In genomic region chr20:45346291-45346718, GRCh38 we compare ENCODE assay signal across 8 cellular contexts. TPM values are rescaled to one million over a fixed set of nuclear protein-coding genes. Genes with fewer than 3 reads are reported as not detected.
DNase-seq lines count a peak whose midpoint lies in the region; ATAC-seq and TF ChIP-seq lines count a peak whose summit lies in the region.

No MANE protein-coding gene starts in this region.

- no peak for TF ChIP-seq POLR2A in suprapubic skin (IDR thresholded peaks at IDR 0.05)

- TF ChIP-seq CTCF in ascending aorta (IDR thresholded peaks at IDR 0.05): no peak
- no peak for TF ChIP-seq CTCF in left lung (IDR thresholded peaks at IDR 0.05)
- TF ChIP-seq CTCF in suprapubic skin (IDR thresholded peaks at IDR 0.05): no peak

- intact Hi-C loops in activated CD4-positive, alpha-beta T cell treated with anti-CD3 and anti-CD28 coated beads for 36 hours (cut with DNase I, micrococcal nuclease): loop anchor here in 1 of 2 experiments (1.0 kb wide), 1 partner anchor 491 kb away; no protein-coding TSS in a partner anchor
- intact Hi-C loops in ascending aorta (cut with DNase I): no loop called here
- intact Hi-C loops in left lung (cut with DNase I): no loop called here
- intact Hi-C loops in posterior cingulate gyrus (cut with DNase I): no loop called here

- H3K9me3 Mint-ChIP-seq in activated CD4-positive, alpha-beta T cell treated with anti-CD3 and anti-CD28 coated beads for 36 hours (ENCODE audit: low read depth): no peaks in the 10 kb centered on the region

- H3K27me3 Mint-ChIP-seq in activated CD4-positive, alpha-beta T cell treated with anti-CD3 and anti-CD28 coated beads for 36 hours: peaks cover 3% of the 10 kb centered on the region
- H3K27me3 Mint-ChIP-seq in T-helper 17 cell: no peaks in the 10 kb centered on the region

- H3K4me1 ChIP-seq in ascending aorta: peaks cover 42 to 48% of the 10 kb centered on the region in 2 donors
- H3K4me1 ChIP-seq in left lung: peaks cover 38 to 71% of the 10 kb centered on the region in 2 donors
- peaks cover 68% of the 10 kb centered on the region for H3K4me1 ChIP-seq in suprapubic skin

- POLR2A ChIA-PET in activated CD4-positive, alpha-beta T cell treated with anti-CD3 and anti-CD28 coated beads for 36 hours (lab: Charles Lee): interaction anchor here (1.1 to 1.3 kb wide), 2 partner anchors 17 to 91 kb away, joined by 3 to 6 read pairs; partner anchors contain the start of gene SYS1

- H3K27ac Mint-ChIP-seq in activated CD4-positive, alpha-beta T cell treated with anti-CD3 and anti-CD28 coated beads for 36 hours: no peak overlapping the region
- H3K27ac Mint-ChIP-seq in T-helper 17 cell: no peak overlapping the region

- no peak for DNase-seq in activated CD4-positive, alpha-beta T cell treated with anti-CD3 and anti-CD28 coated beads for 36 hours
- no peak for DNase-seq in activated CD4-positive, alpha-beta T cell treated with anti-CD3 and anti-CD28 coated beads for 48 hours
- DNase-seq in ascending aorta (ENCODE audit: low spot score in 2 of 2) (no peak), left lung (no peak), suprapubic skin (ENCODE audit: low spot score in 2 of 2) (no peak), NCI-H1694 (lab: John Stamatoyannopoulos, UW) (no peak), T-helper 17 cell (no peak), posterior cingulate gyrus (no peak)

- no peak for ATAC-seq in activated CD4-positive, alpha-beta T cell treated with anti-CD3 and anti-CD28 coated beads for 36 hours
- ATAC-seq in left lung (no peak), T-helper 17 cell (no peak)

- no peaks in the 10 kb centered on the region for H3K36me3 ChIP-seq in ascending aorta
- peaks cover 0 to under 1% of the 10 kb centered on the region in 2 donors for H3K36me3 ChIP-seq in left lung
- H3K36me3 ChIP-seq in suprapubic skin: no peaks in the 10 kb centered on the region

- H3K36me3 Mint-ChIP-seq in activated CD4-positive, alpha-beta T cell treated with anti-CD3 and anti-CD28 coated beads for 36 hours (ENCODE audit: low read depth): peaks cover 6% of the 10 kb centered on the region
- no peaks in the 10 kb centered on the region for H3K36me3 Mint-ChIP-seq in T-helper 17 cell (ENCODE audit: low read depth)

- WGBS in suprapubic skin: 32% methylated on average over 3 of the region's 3 CpGs

- H3K27ac ChIP-seq in ascending aorta: peak overlapping the region; percentile 93 to 96
- H3K27ac ChIP-seq in left lung: peak overlapping the region; percentile 79 to 83
- H3K27ac ChIP-seq in suprapubic skin: peak overlapping the region; percentile 94

- no peak for TF ChIP-seq EP300 in suprapubic skin (IDR thresholded peaks at IDR 0.05)

- H3K4me3 Mint-ChIP-seq in activated CD4-positive, alpha-beta T cell treated with anti-CD3 and anti-CD28 coated beads for 36 hours: peak overlapping the region; percentile 82
- no peak overlapping the region for H3K4me3 Mint-ChIP-seq in T-helper 17 cell

- H3K4me1 Mint-ChIP-seq in activated CD4-positive, alpha-beta T cell treated with anti-CD3 and anti-CD28 coated beads for 36 hours: peaks cover 42% of the 10 kb centered on the region
- H3K4me1 Mint-ChIP-seq in T-helper 17 cell: peaks cover 14% of the 10 kb centered on the region

- no peaks in the 10 kb centered on the region for H3K27me3 ChIP-seq in ascending aorta
- peaks cover 0 to 12% of the 10 kb centered on the region in 2 donors for H3K27me3 ChIP-seq in left lung
- no peaks in the 10 kb centered on the region for H3K27me3 ChIP-seq in suprapubic skin

- CTCF ChIA-PET in activated CD4-positive, alpha-beta T cell treated with anti-CD3 and anti-CD28 coated beads for 36 hours (lab: Charles Lee): interaction anchor here (0.7 to 7.1 kb wide), 4 partner anchors 15 to 91 kb away, joined by 3 to 45 read pairs (median 10); partner anchors contain the start of gene SYS1

- H3K9me3 ChIP-seq in ascending aorta (no peaks in the 10 kb centered on the region), left lung (no peaks in the 10 kb centered on the region), suprapubic skin (no peaks in the 10 kb centered on the region), T-helper 17 cell (ENCODE audit: control insufficient read depth, low read length, poor library complexity, severe bottlenecking) (no peaks in the 10 kb centered on the region)

- peak overlapping the region; percentile 60 to 80 for H3K4me3 ChIP-seq in ascending aorta
- H3K4me3 ChIP-seq in left lung: peak overlapping the region; percentile 63 to 66
- H3K4me3 ChIP-seq in suprapubic skin: peak overlapping the region; percentile 75

RNA-seq across cellular contexts. Expression of gene SDC4, which starts 1.9 kb away (rescaled TPM):
- 10 to 100 TPM; 24.0 to 31.0 TPM for total RNA-seq in activated CD4-positive, alpha-beta T cell treated with anti-CD3 and anti-CD28 coated beads for 36 hours
- 63.8 TPM for total RNA-seq in ascending aorta
- total RNA-seq in left lung: 100 to 1,000 TPM; 199 to 329 TPM
- 100 to 1,000 TPM; 156 to 255 (median 216) TPM for total RNA-seq in suprapubic skin
- 1 to 10 TPM; 2.7 to 5.3 TPM for total RNA-seq in T-helper 17 cell

RNA-seq across cellular contexts. Expression of gene SYS1, which starts 16.7 kb away (rescaled TPM):
- 10 to 100 TPM; 16.1 to 26.1 TPM for total RNA-seq in activated CD4-positive, alpha-beta T cell treated with anti-CD3 and anti-CD28 coated beads for 36 hours
- 27.4 TPM for total RNA-seq in ascending aorta
- total RNA-seq in left lung: 10 to 100 TPM; 44.3 to 48.8 TPM
- total RNA-seq in suprapubic skin: 10 to 100 TPM; 30.9 to 49.5 (median 38.7) TPM
- 10 to 100 TPM; 93.3 to 99.5 TPM for total RNA-seq in T-helper 17 cell

RNA-seq across cellular contexts. Expression of gene TP53TG5, which starts 31.8 kb away (rescaled TPM):
- total RNA-seq in activated CD4-positive, alpha-beta T cell treated with anti-CD3 and anti-CD28 coated beads for 36 hours: under 1 TPM; 0.40 to 0.80 TPM
- total RNA-seq in ascending aorta (not detected), left lung (under 1 TPM in 1 of 2 donors, not detected in 1; 0.44 TPM), suprapubic skin (under 1 TPM in 1 of 4 donors, not detected in 3; 0.32 TPM), T-helper 17 cell (not detected)

RNA-seq across cellular contexts. Expression of gene MATN4, which starts 38.2 kb away (rescaled TPM):
- total RNA-seq in activated CD4-positive, alpha-beta T cell treated with anti-CD3 and anti-CD28 coated beads for 36 hours: under 1 TPM; 0.35 to 0.48 TPM
- 0.21 TPM for total RNA-seq in ascending aorta
- under 1 TPM in 1 of 2 donors, not detected in 1; 0.23 TPM for total RNA-seq in left lung
- total RNA-seq in suprapubic skin: 1 to 10 TPM in 1 of 4 donors, under 1 TPM in 2, not detected in 1; 0.25 to 1.5 (median 0.94) TPM
- not detected for total RNA-seq in T-helper 17 cell

RNA-seq across cellular contexts. Expression of gene RBPJL, which starts 39.7 kb away (rescaled TPM):
- total RNA-seq in activated CD4-positive, alpha-beta T cell treated with anti-CD3 and anti-CD28 coated beads for 36 hours: not detected
- total RNA-seq in ascending aorta (not detected), left lung (not detected), suprapubic skin (not detected), T-helper 17 cell (not detected)
